Comparison of ENCODE assay signal across 8 cellular contexts in the genomic region with DNA sequence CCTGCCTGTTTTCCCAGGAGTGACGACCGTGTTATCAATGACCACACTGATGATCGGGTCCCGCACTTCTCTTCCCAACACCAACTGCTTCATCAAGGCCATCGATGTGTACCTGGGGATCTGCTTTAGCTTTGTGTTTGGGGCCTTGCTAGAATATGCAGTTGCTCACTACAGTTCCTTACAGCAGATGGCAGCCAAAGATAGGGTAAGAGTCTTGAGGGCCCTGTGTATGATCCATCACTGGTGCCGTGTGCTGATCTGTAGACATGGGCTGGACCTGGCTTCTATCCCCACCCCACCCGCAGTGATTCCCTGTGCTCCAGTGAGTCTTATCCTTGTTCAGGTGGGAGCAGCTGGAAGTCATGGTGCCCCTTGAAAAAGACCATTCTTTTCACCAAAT. TPM values are rescaled to one million over a fixed set of nuclear protein-coding genes. Genes with fewer than 3 reads are reported as not detected.
DNase-seq lines count a peak whose midpoint lies in the region; ATAC-seq, FAIRE-seq and TF ChIP-seq lines count a peak whose summit lies in the region.

No MANE protein-coding gene starts in this region.

- peaks cover 29% of the 10 kb centered on the region for H3K27me3 Mint-ChIP-seq in stimulated activated memory B cell treated with anti-CD40 and anti-IgM and Interleukin-4, amounts not matched to agents 10 μg/mL and 1 μg/mL and 100 μg/mL, for 72 hours

- peaks cover 20% of the 10 kb centered on the region for H3K27me3 ChIP-seq in left ventricle myocardium inferior (ENCODE audit: low read depth)
- H3K27me3 ChIP-seq in small intestine (ENCODE audit: control insufficient read depth in 2 of 2, insufficient read depth in 2 of 2, low read length in 2 of 2): peaks cover 0 to 4% of the 10 kb centered on the region in 2 donors

- H3K9me3 ChIP-seq in left ventricle myocardium inferior (replicated peaks): no peaks in the 10 kb centered on the region
- no peaks in the 10 kb centered on the region for H3K9me3 ChIP-seq in small intestine (ENCODE audit: control insufficient read depth, low read depth)

- H3K4me1 ChIP-seq in left ventricle myocardium inferior (no peaks in the 10 kb centered on the region), small intestine (ENCODE audit: control insufficient read depth in 2 of 2, insufficient read depth in 1 of 2, low read depth in 1 of 2, low read length in 1 of 2) (no peaks in the 10 kb centered on the region)

- no peak overlapping the region for H3K4me3 Mint-ChIP-seq in stimulated activated memory B cell treated with anti-CD40 and anti-IgM and Interleukin-4, amounts not matched to agents 10 μg/mL and 1 μg/mL and 100 μg/mL, for 72 hours

- H3K36me3 Mint-ChIP-seq in stimulated activated memory B cell treated with anti-CD40 and anti-IgM and Interleukin-4, amounts not matched to agents 10 μg/mL and 1 μg/mL and 100 μg/mL, for 72 hours: no peaks in the 10 kb centered on the region

- no peaks in the 10 kb centered on the region for H3K4me1 Mint-ChIP-seq in stimulated activated memory B cell treated with anti-CD40 and anti-IgM and Interleukin-4, amounts not matched to agents 10 μg/mL and 1 μg/mL and 100 μg/mL, for 72 hours

- no peak for FAIRE-seq in small intestine (lab: Jason Lieb, UNC)

- intact Hi-C loops in left ventricle myocardium inferior (cut with micrococcal nuclease) (no loop called here), left cardiac atrium (cut with DNase I) (no loop called here)

- H3K9me3 Mint-ChIP-seq in stimulated activated memory B cell treated with anti-CD40 and anti-IgM and Interleukin-4, amounts not matched to agents 10 μg/mL and 1 μg/mL and 100 μg/mL, for 72 hours: no peaks in the 10 kb centered on the region

- ATAC-seq in left cardiac atrium (no peak), GM19397 (IDR thresholded peaks at IDR 0.05; ENCODE audit: unreplicated experiment) (no peak)
- no peak for ATAC-seq in stimulated activated memory B cell treated with anti-CD40 and anti-IgM and Interleukin-4, amounts not matched to agents 10 μg/mL and 1 μg/mL and 100 μg/mL, for 72 hours

- H3K27ac Mint-ChIP-seq in stimulated activated memory B cell treated with anti-CD40 and anti-IgM and Interleukin-4, amounts not matched to agents 10 μg/mL and 1 μg/mL and 100 μg/mL, for 72 hours: no peak overlapping the region

- no peak for DNase-seq in left ventricle myocardium inferior
- DNase-seq in left cardiac atrium: no peak
- peak; percentile 48 for DNase-seq in NCI-H748 treated with DMSO at 0.1 percent for 48 hours (lab: John Stamatoyannopoulos, UW)
- DNase-seq in fibroblast of pulmonary artery (ENCODE audit: low read depth): peak; percentile 72
- DNase-seq in small intestine: peak; percentile 52
- DNase-seq in HCEC 1CT: no peak

- H3K36me3 ChIP-seq in left ventricle myocardium inferior (no peaks in the 10 kb centered on the region), small intestine (ENCODE audit: control insufficient read depth in 2 of 2, insufficient read depth in 2 of 2, low read length in 2 of 2) (no peaks in the 10 kb centered on the region)

- no peak overlapping the region for H3K4me3 ChIP-seq in left ventricle myocardium inferior
- no peak overlapping the region for H3K4me3 ChIP-seq in fibroblast of pulmonary artery (replicated peaks; ENCODE audit: low read depth, low read length)
- H3K4me3 ChIP-seq in small intestine (ENCODE audit: low read depth in 1 of 2, low read length in 2 of 2): no peak overlapping the region

- 59 to 73% (median 67%) methylated on average over 7 of the region's 7 CpGs for WGBS in small intestine, 3 donors

- peak; percentile 31 for TF ChIP-seq CTCF in left ventricle myocardium inferior (IDR thresholded peaks at IDR 0.05; ENCODE audit: borderline replicate concordance)
- peak; percentile 56 for TF ChIP-seq CTCF in fibroblast of pulmonary artery (IDR thresholded peaks at IDR 0.05; ENCODE audit: low read length, missing control alignments)

- H3K27ac ChIP-seq in left ventricle myocardium inferior (replicated peaks): no peak overlapping the region
- no peak overlapping the region for H3K27ac ChIP-seq in small intestine (ENCODE audit: low read depth in 1 of 2, low read length in 1 of 2)

RNA-seq across cellular contexts. Expression of a gene that starts 26.0 kb away (rescaled TPM):
- 0.49 TPM for total RNA-seq in left ventricle myocardium inferior
- total RNA-seq in left cardiac atrium: under 1 TPM in 1 of 2 donors, not detected in 1; 0.38 TPM
- 1 to 10 TPM; 2.2 to 8.4 (median 3.4) TPM for polyA plus RNA-seq in small intestine

RNA-seq across cellular contexts. Expression of a gene that starts 52.3 kb away (rescaled TPM):
- 6.5 TPM for total RNA-seq in left ventricle myocardium inferior
- total RNA-seq in left cardiac atrium: 1 to 10 TPM; 4.2 to 7.3 TPM
- polyA plus RNA-seq in small intestine: 1 to 10 TPM in 1 of 3 donors, under 1 TPM in 2; 0.67 to 1.6 (median 0.81) TPM

Comparison
In these comparisons a context has a peak if more than half of its experiments do, and no peak if none do; other contexts are left out.
1. DNase-seq: peak in NCI-H748 treated with DMSO at 0.1 percent for 48 hours (single experiment), fibroblast of pulmonary artery (single experiment) and small intestine (single experiment); none in left ventricle myocardium inferior (single experiment), left cardiac atrium (single experiment) and HCEC 1CT (single experiment).